ENCODE assay signal across 19 cellular contexts in genomic region chr16:88301886-88302285, GRCh38.
DNase-seq lines count a peak whose midpoint lies in the region; ATAC-seq, FAIRE-seq and TF ChIP-seq lines count a peak whose summit lies in the region.
"Had no signal": no experiment of that assay in that cellular context is flagged by ENCODE, and none has a peak within 500 bp of the region (broad histone marks: within the 10 kb centered on the region; RNA-seq: fewer than 3 reads in every experiment).

No MANE protein-coding gene starts in this region.

- H3K27ac ChIP-seq in right cardiac atrium (ENCODE audit: low read length) (no peak overlapping the region), left ventricle myocardium inferior (replicated peaks) (no peak overlapping the region), keratinocyte (ENCODE audit: control insufficient read depth, insufficient read depth, low read length) (no peak overlapping the region), osteoblast (ENCODE audit: low read depth, low read length) (no peak overlapping the region)
- H3K27ac ChIP-seq: BLaER1 had no signal

- no peak for ATAC-seq in right cardiac atrium
- no peak for ATAC-seq in HG03097 (IDR thresholded peaks at IDR 0.05; ENCODE audit: low FRiP score, unreplicated experiment)
- ATAC-seq in GM21360 (IDR thresholded peaks at IDR 0.05; ENCODE audit: unreplicated experiment) = no peak
- ATAC-seq: CD8-positive, alpha-beta T cell had no signal

- H4K20me1 ChIP-seq in keratinocyte (ENCODE audit: control insufficient read depth, extremely low read depth, insufficient read depth, low read length) = no peaks in the 10 kb centered on the region
- no peaks in the 10 kb centered on the region for H4K20me1 ChIP-seq in osteoblast (ENCODE audit: insufficient read depth, low read length)
- H4K20me1 ChIP-seq: BLaER1 had no signal

- H3K36me3 Mint-ChIP-seq in immature natural killer cell = no peaks in the 10 kb centered on the region
- H3K36me3 Mint-ChIP-seq: CD8-positive, alpha-beta T cell had no signal

- H2AFZ ChIP-seq in keratinocyte (ENCODE audit: control insufficient read depth, low read length) (peak overlapping the region; percentile 77), osteoblast (ENCODE audit: low read length) (no peak overlapping the region)

- H3K9me1 ChIP-seq in keratinocyte (ENCODE audit: control insufficient read depth, extremely low read depth, insufficient read depth, low read length) = no peaks in the 10 kb centered on the region

- H3K27me3 ChIP-seq in right cardiac atrium (ENCODE audit: control insufficient read depth, insufficient read depth) (no peaks in the 10 kb centered on the region), left ventricle myocardium inferior (ENCODE audit: low read depth) (peaks cover 90% of the 10 kb centered on the region), keratinocyte (ENCODE audit: control insufficient read depth, extremely low read depth, insufficient read depth, low read length) (no peaks in the 10 kb centered on the region), osteoblast (ENCODE audit: insufficient read depth, low read length) (no peaks in the 10 kb centered on the region), BE2C (no peaks in the 10 kb centered on the region)
- H3K27me3 ChIP-seq: BLaER1 had no signal

- DNase-seq in right cardiac atrium = peak in 2 of 3 donors; percentile 5 to 34
- no peak for DNase-seq in left ventricle myocardium inferior
- no peak for DNase-seq in keratinocyte (ENCODE audit: low read depth, low spot score)
- peak; percentile 65 for DNase-seq in osteoblast (ENCODE audit: insufficient read length, low spot score, missing footprints)
- no peak for DNase-seq in BE2C
- DNase-seq in immature natural killer cell = no peak
- DNase-seq: CD8-positive, alpha-beta T cell; DMS79 treated with DMSO at 0.1 percent for 48 hours; HCEC 1CT; KG1; NCI-H1436 treated with DMSO at 0.1 percent for 48 hours; NCI-H2029 treated with DMSO at 0.1 percent for 48 hours; NCI-H2171 treated with DMSO at 0.1 percent for 48 hours; NCI-H774; Right ventricle myocardium superior had no signal

- H3K79me2 ChIP-seq in keratinocyte (ENCODE audit: control insufficient read depth, insufficient read depth, low read length) (no peaks in the 10 kb centered on the region), osteoblast (ENCODE audit: insufficient read depth, low read length) (no peaks in the 10 kb centered on the region)

- H3K9me3 ChIP-seq in right cardiac atrium (ENCODE audit: control insufficient read depth, low read length) (no peaks in the 10 kb centered on the region), left ventricle myocardium inferior (replicated peaks) (peaks cover 11% of the 10 kb centered on the region), keratinocyte (ENCODE audit: control insufficient read depth, low read depth, low read length) (no peaks in the 10 kb centered on the region), osteoblast (ENCODE audit: low read depth, low read length) (no peaks in the 10 kb centered on the region), BE2C (no peaks in the 10 kb centered on the region)

- H3K27me3 Mint-ChIP-seq in immature natural killer cell (ENCODE audit: low read depth in 3 of 3) = peaks cover 2 to 8% (median 4%) of the 10 kb centered on the region in 3 donors

- WGBS in right cardiac atrium = 85% methylated on average over 12 of the region's 12 CpGs

- H3K27ac Mint-ChIP-seq in immature natural killer cell = no peak overlapping the region
- H3K27ac Mint-ChIP-seq: CD8-positive, alpha-beta T cell had no signal

- no peak for FAIRE-seq in keratinocyte (lab: Jason Lieb, UNC)
- FAIRE-seq: D721Med had no signal

- H3K36me3 ChIP-seq in left ventricle myocardium inferior = no peaks in the 10 kb centered on the region
- no peaks in the 10 kb centered on the region for H3K36me3 ChIP-seq in keratinocyte (ENCODE audit: control insufficient read depth in 2 of 2, extremely low read depth in 1 of 2, insufficient read depth in 2 of 2, low read length in 2 of 2)
- no peaks in the 10 kb centered on the region for H3K36me3 ChIP-seq in osteoblast (ENCODE audit: insufficient read depth, low read length)
- no peaks in the 10 kb centered on the region for H3K36me3 ChIP-seq in BE2C
- H3K36me3 ChIP-seq: BLaER1 had no signal

- no peak overlapping the region for H3K4me3 Mint-ChIP-seq in immature natural killer cell
- H3K4me3 Mint-ChIP-seq: CD8-positive, alpha-beta T cell had no signal

- dilution Hi-C loops in keratinocyte (cut with MboI; ENCODE audit: extremely low pct_ligation_motif_present, low sequenced_read_pairs) = no loop called here

- H3K9me3 Mint-ChIP-seq in immature natural killer cell = no peaks in the 10 kb centered on the region
- H3K9me3 Mint-ChIP-seq: CD8-positive, alpha-beta T cell had no signal

- H3K4me3 ChIP-seq in right cardiac atrium (ENCODE audit: low read length) (no peak overlapping the region), left ventricle myocardium inferior (no peak overlapping the region), keratinocyte (ENCODE audit: control insufficient read depth in 2 of 3, extremely low read depth in 1 of 3, insufficient read depth in 2 of 3, low read depth in 1 of 3, low read length in 3 of 3) (no peak overlapping the region), osteoblast (ENCODE audit: insufficient read depth, low read length) (no peak overlapping the region), BE2C (ENCODE audit: low read depth, low read length) (no peak overlapping the region)
- H3K4me3 ChIP-seq: BLaER1 had no signal

- peak overlapping the region; percentile 28 for H3K4me2 ChIP-seq in keratinocyte (ENCODE audit: control insufficient read depth, extremely low read depth, insufficient read depth, low read depth, low read length)
- no peak overlapping the region for H3K4me2 ChIP-seq in osteoblast (ENCODE audit: insufficient read depth, low read length)
- H3K4me2 ChIP-seq: BLaER1 had no signal

- H3K4me1 ChIP-seq in right cardiac atrium (ENCODE audit: control insufficient read depth, insufficient read depth, low read length) = peaks cover 7% of the 10 kb centered on the region
- H3K4me1 ChIP-seq in left ventricle myocardium inferior = peaks cover 8% of the 10 kb centered on the region
- peaks cover 51% of the 10 kb centered on the region for H3K4me1 ChIP-seq in keratinocyte (ENCODE audit: control insufficient read depth, extremely low read depth, insufficient read depth, low read length)
- H3K4me1 ChIP-seq in osteoblast (ENCODE audit: insufficient read depth, low read length) = peaks cover 61% of the 10 kb centered on the region
- H3K4me1 ChIP-seq in BE2C = no peaks in the 10 kb centered on the region

- intact Hi-C loops in right cardiac atrium (cut with DNase I) (no loop called here), left ventricle myocardium inferior (cut with micrococcal nuclease) (no loop called here)

- no peak overlapping the region for H3K9ac ChIP-seq in keratinocyte (ENCODE audit: control insufficient read depth, extremely low read depth, insufficient read depth, low read length)
- H3K9ac ChIP-seq: BLaER1 had no signal

- TF ChIP-seq CTCF in left ventricle myocardium inferior (IDR thresholded peaks at IDR 0.05; ENCODE audit: borderline replicate concordance) (no peak), keratinocyte (optimal IDR thresholded peaks at IDR 0.05 in 1 of 3, IDR thresholded peaks at IDR 0.05 in 1 of 3, conservative IDR thresholded peaks at IDR 0.05 in 1 of 3; ENCODE audit: extremely low read depth in 1 of 3, insufficient read depth in 2 of 3, low read length in 3 of 3) (no peak), osteoblast (IDR thresholded peaks at IDR 0.05; ENCODE audit: extremely low read depth, low read depth, low read length) (no peak), BE2C (IDR thresholded peaks at IDR 0.05; ENCODE audit: low read depth, low read length) (no peak)

- H3K4me1 Mint-ChIP-seq in immature natural killer cell = no peaks in the 10 kb centered on the region

Comparison
In these comparisons a context has a peak if more than half of its experiments do, and no peak if none do; other contexts are left out.
1. DNase-seq: peak in right cardiac atrium (2 of 3) and osteoblast (single experiment); none in left ventricle myocardium inferior (single experiment), keratinocyte (single experiment), BE2C (single experiment) and immature natural killer cell (0 of 3).